Comparison of ENCODE assay signal across 9 cellular contexts in genomic region chr1:31239653-31240241, GRCh38. TPM values are rescaled to one million over a fixed set of nuclear protein-coding genes. Genes with fewer than 3 reads are reported as not detected.
DNase-seq lines count a peak whose midpoint lies in the region; ATAC-seq, FAIRE-seq and TF ChIP-seq lines count a peak whose summit lies in the region.
"Had no signal": no experiment of that assay in that cellular context is flagged by ENCODE, and none has a peak within 500 bp of the region (broad histone marks: within the 10 kb centered on the region; RNA-seq: fewer than 3 reads in every experiment).

TSS of gene NKAIN1 (minus strand) at chr1:31239887. CDS start at chr1:31239547, 340 bp downstream.

- TF ChIP-seq RAD21 in A549 (conservative IDR thresholded peaks at IDR 0.05 in 1 of 2, IDR thresholded peaks at IDR 0.05 in 1 of 2): no peak

- intact Hi-C loops in head of caudate nucleus (cut with DNase I) (loop anchor here (5.0 kb wide), 1 partner anchor 57 kb away; no protein-coding TSS in a partner anchor), uterus (cut with DNase I; ENCODE audit: low total_unique reads) (no loop called here)

- H3K4me3 ChIP-seq in A549 (peak within 1 kb of the TSS; percentile 57), GM23248 (peak within 1 kb of the TSS; percentile 54), retinal pigment epithelial cell (ENCODE audit: low read length) (peak within 1 kb of the TSS; percentile 28), uterus (no peak within 1 kb of the TSS)

- H3K27ac Mint-ChIP-seq in WTC11: no peak within 1 kb of the TSS

- ATAC-seq in A549 (peak; percentile 65 to 71), WTC11 (peak; percentile 75)

- in situ Hi-C loops in GM23248 (cut with MboI): no loop called here

- no peak for TF ChIP-seq POLR2A in A549 (IDR thresholded peaks at IDR 0.05; ENCODE audit: low read length)
- TF ChIP-seq POLR2A in uterus (IDR thresholded peaks at IDR 0.05): no peak

- H3K36me3 ChIP-seq in GM23248 (ENCODE audit: low read depth) (no peaks in the 10 kb centered on the region), uterus (no peaks in the 10 kb centered on the region)

- no peak within 1 kb of the TSS for H3K9ac ChIP-seq in GM23248

- H3K27me3 ChIP-seq in GM23248 (replicated peaks; ENCODE audit: insufficient read depth) (peaks cover 52% of the 10 kb centered on the region), uterus (peaks cover 8 to 10% of the 10 kb centered on the region in 2 donors)

- no peaks in the 10 kb centered on the region for H3K79me2 ChIP-seq in GM23248 (ENCODE audit: insufficient read depth)

- POLR2A ChIA-PET in A549 (lab: Yijun Ruan, JAX) (no interaction called here), WTC11 (lab: Charles Lee) (no interaction called here)

- H3K4me1 ChIP-seq in A549 (no peaks in the 10 kb centered on the region), GM23248 (ENCODE audit: insufficient read depth) (peaks cover 6% of the 10 kb centered on the region; the same call in 1 of the 2 replicates), uterus (peaks cover 0 to 4% of the 10 kb centered on the region in 2 donors)

- H3K9me3 ChIP-seq in A549: no peaks in the 10 kb centered on the region
- no peaks in the 10 kb centered on the region for H3K9me3 ChIP-seq in GM23248 (ENCODE audit: low read depth)
- no peaks in the 10 kb centered on the region for H3K9me3 ChIP-seq in uterus

- no peak for FAIRE-seq in A549 (lab: Jason Lieb, UNC)
- FAIRE-seq: colon had no signal

- no peak for TF ChIP-seq CTCF in A549 (IDR thresholded peaks at IDR 0.05)
- TF ChIP-seq CTCF in WTC11 (IDR thresholded peaks at IDR 0.05): no peak
- TF ChIP-seq CTCF in retinal pigment epithelial cell (conservative IDR thresholded peaks at IDR 0.05; ENCODE audit: low read depth, low read length): no peak
- TF ChIP-seq CTCF in uterus (IDR thresholded peaks at IDR 0.05): no peak

- no peak for DNase-seq in A549 (ENCODE audit: low read depth in 1 of 2, low spot score in 1 of 2)
- peak; percentile 66 for DNase-seq in GM23248
- DNase-seq in WTC11 (ENCODE audit: low spot score): peak; percentile 67
- DNase-seq in head of caudate nucleus: peak in 35 of 42 donors; percentile 15 to 83 (median 57)
- no peak for DNase-seq in retinal pigment epithelial cell (ENCODE audit: low read depth)
- no peak for DNase-seq in cortex of kidney (lab: John Stamatoyannopoulos, UW)
- no peak for DNase-seq in uterus
- DNase-seq in activated CD4-positive, alpha-beta T cell treated with anti-CD3 and anti-CD28 coated beads, Interleukin-2, amount 50 U/mL, for 1 hour: no peak

- H3K4me2 ChIP-seq in A549 (peak within 1 kb of the TSS; percentile 99), GM23248 (ENCODE audit: unreplicated experiment) (peak within 1 kb of the TSS; percentile 43)

- peaks cover 26% of the 10 kb centered on the region for H3K27me3 Mint-ChIP-seq in WTC11 (ENCODE audit: low read depth)

- H3K27ac ChIP-seq in A549 (peak within 1 kb of the TSS; percentile 31 to 85; a peak in 4 of 6 replicates), GM23248 (no peak within 1 kb of the TSS), uterus (no peak within 1 kb of the TSS)

- H3K4me3 Mint-ChIP-seq in WTC11: peak within 1 kb of the TSS; percentile 75

- H3K9me3 Mint-ChIP-seq in WTC11: no peaks in the 10 kb centered on the region

- peaks cover 10% of the 10 kb centered on the region; the same call in 1 of the 2 replicates for H3F3A ChIP-seq in GM23248 (ENCODE audit: insufficient read depth)

- H2AFZ ChIP-seq in GM23248: peak within 1 kb of the TSS; percentile 33; the same call in 1 of the 2 replicates

- H4K20me1 ChIP-seq in GM23248 (ENCODE audit: insufficient read depth): no peaks in the 10 kb centered on the region

- no peaks in the 10 kb centered on the region for H3K9me2 ChIP-seq in GM23248 (ENCODE audit: insufficient read depth)

- peaks cover 17% of the 10 kb centered on the region for H3K4me1 Mint-ChIP-seq in WTC11

- CTCF ChIA-PET in A549 (lab: Yijun Ruan, JAX) (no interaction called here), WTC11 (lab: Charles Lee) (no interaction called here)

- no peaks in the 10 kb centered on the region for H3K36me3 Mint-ChIP-seq in WTC11

- no peak for TF ChIP-seq EP300 in A549 (IDR thresholded peaks at IDR 0.05)

- WGBS in A549 (ENCODE audit: missing lambda C conversion rate): 67% methylated on average over 4 of the region's 57 CpGs
- WGBS in GM23248 (ENCODE audit: low coverage in 1 of 2, low lambda C conversion rate in 2 of 2, missing lambda C conversion rate in 2 of 2), 2 experiments: 2 to 7% methylated on average over 36 to 52 of the region's 57 CpGs

TF ChIP-seq in A549, 52 proteins besides CTCF, POLR2A, EP300 and RAD21:
- no peak for TF ChIP-seq BHLHE40 (IDR thresholded peaks at IDR 0.05; ENCODE audit: low read depth, low read length)
- peak; percentile 10 for TF ChIP-seq ZFP36 (IDR thresholded peaks at IDR 0.05; ENCODE audit: borderline replicate concordance, partially characterized antibody)
- no peak for TF ChIP-seq HDAC2 (IDR thresholded peaks at IDR 0.05)
- TF ChIP-seq MAZ (IDR thresholded peaks at IDR 0.05; ENCODE audit: borderline replicate concordance, low read depth, low read length): no peak
- no peak for TF ChIP-seq SMC3 (IDR thresholded peaks at IDR 0.05)
- no peak for TF ChIP-seq NR3C1 (IDR thresholded peaks at IDR 0.05)
- TF ChIP-seq PHF8 (IDR thresholded peaks at IDR 0.05; ENCODE audit: borderline replicate concordance, low read depth): no peak
- TF ChIP-seq MAX (IDR thresholded peaks at IDR 0.05): no peak; the same call in 1 of the 2 replicates
- no peak for TF ChIP-seq CBX8 (IDR thresholded peaks at IDR 0.05)

TF ChIP-seq in WTC11, 78 proteins besides CTCF, POLR2A, EP300 and RAD21 (continues in another document):
- TF ChIP-seq TEAD1 (CRISPR knock-in tag; IDR thresholded peaks at IDR 0.05) (0 out of 2 replicates have a peak, but pooled peaks have one; percentile 19), NR3C1 (CRISPR knock-in tag; conservative IDR thresholded peaks at IDR 0.05; ENCODE audit: low read depth) (no peak), IRF1 (CRISPR knock-in tag; IDR thresholded peaks at IDR 0.05) (no peak), ZNF423 (CRISPR knock-in tag; IDR thresholded peaks at IDR 0.05) (no peak), FOXJ3 (CRISPR knock-in tag; IDR thresholded peaks at IDR 0.05; ENCODE audit: borderline replicate concordance) (no peak), USF1 (CRISPR knock-in tag; IDR thresholded peaks at IDR 0.05) (no peak), ZNF121 (CRISPR knock-in tag; IDR thresholded peaks at IDR 0.05) (no peak), NR1H2 (CRISPR knock-in tag; IDR thresholded peaks at IDR 0.05) (no peak), EMX1 (CRISPR knock-in tag; IDR thresholded peaks at IDR 0.05) (no peak), SP1 (CRISPR knock-in tag; conservative IDR thresholded peaks at IDR 0.05) (peak; percentile 55; the same call in 1 of the 2 replicates), ZNF416 (CRISPR knock-in tag; IDR thresholded peaks at IDR 0.05) (no peak)
- TF ChIP-seq, protein P1, sequence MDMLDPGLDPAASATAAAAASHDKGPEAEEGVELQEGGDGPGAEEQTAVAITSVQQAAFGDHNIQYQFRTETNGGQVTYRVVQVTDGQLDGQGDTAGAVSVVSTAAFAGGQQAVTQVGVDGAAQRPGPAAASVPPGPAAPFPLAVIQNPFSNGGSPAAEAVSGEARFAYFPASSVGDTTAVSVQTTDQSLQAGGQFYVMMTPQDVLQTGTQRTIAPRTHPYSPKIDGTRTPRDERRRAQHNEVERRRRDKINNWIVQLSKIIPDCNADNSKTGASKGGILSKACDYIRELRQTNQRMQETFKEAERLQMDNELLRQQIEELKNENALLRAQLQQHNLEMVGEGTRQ (CRISPR knock-in tag; IDR thresholded peaks at IDR 0.05): peak; percentile 77
- TF ChIP-seq, protein P2, sequence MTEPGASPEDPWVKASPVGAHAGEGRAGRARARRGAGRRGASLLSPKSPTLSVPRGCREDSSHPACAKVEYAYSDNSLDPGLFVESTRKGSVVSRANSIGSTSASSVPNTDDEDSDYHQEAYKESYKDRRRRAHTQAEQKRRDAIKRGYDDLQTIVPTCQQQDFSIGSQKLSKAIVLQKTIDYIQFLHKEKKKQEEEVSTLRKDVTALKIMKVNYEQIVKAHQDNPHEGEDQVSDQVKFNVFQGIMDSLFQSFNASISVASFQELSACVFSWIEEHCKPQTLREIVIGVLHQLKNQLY (CRISPR knock-in tag; IDR thresholded peaks at IDR 0.05): no peak
- TF ChIP-seq, protein P3, sequence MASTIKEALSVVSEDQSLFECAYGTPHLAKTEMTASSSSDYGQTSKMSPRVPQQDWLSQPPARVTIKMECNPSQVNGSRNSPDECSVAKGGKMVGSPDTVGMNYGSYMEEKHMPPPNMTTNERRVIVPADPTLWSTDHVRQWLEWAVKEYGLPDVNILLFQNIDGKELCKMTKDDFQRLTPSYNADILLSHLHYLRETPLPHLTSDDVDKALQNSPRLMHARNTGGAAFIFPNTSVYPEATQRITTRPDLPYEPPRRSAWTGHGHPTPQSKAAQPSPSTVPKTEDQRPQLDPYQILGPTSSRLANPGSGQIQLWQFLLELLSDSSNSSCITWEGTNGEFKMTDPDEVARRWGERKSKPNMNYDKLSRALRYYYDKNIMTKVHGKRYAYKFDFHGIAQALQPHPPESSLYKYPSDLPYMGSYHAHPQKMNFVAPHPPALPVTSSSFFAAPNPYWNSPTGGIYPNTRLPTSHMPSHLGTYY (CRISPR knock-in tag; IDR thresholded peaks at IDR 0.05): no peak

RNA-seq across cellular contexts. Expression of gene NKAIN1, which starts in this region (rescaled TPM):
- polyA plus RNA-seq in A549 (2011; rRNA removed) (0.74 and 0.89 TPM in 2 replicates), A549 (2017; fragmentation: RNase III; extraction: RNeasy Plus Mini Kit Qiagen cat#74134 plus additional on column Dnase treatment) (0.77 to 0.80 TPM (median 0.78 TPM) in 3 replicates), GM23248 (2016; fragmentation: Nextera tagmentation; extraction: Ambion mirVana) (not detected in 2 replicates)
- 0.85 and 1.0 TPM in 2 replicates for polyA plus RNA-seq in A549 (2012; cell fraction: cytosol; rRNA removed)
- 1.3 and 1.5 TPM in 2 replicates for polyA plus RNA-seq in A549 (2012; cell fraction: nucleus; rRNA removed)
- 1.4 and 3.2 TPM in 2 replicates for polyA minus RNA-seq in A549 (2011; rRNA and poly(A)+ RNA removed)
- 0.11 TPM in 1 of 2 replicates, not detected in the other for total RNA-seq in GM23248 (2014; rRNA removed; shearing (Covaris generic))
- total RNA-seq in WTC11 (2021) (34.0 to 36.8 TPM (median 35.3 TPM) in 3 replicates), uterus (under 1 TPM in 1 of 4 donors, not detected in 3; 0.55 TPM)

Comparison
In these comparisons a context has a peak if more than half of its experiments do, and no peak if none do; other contexts are left out.
1. RNA of gene NKAIN1 (total RNA-seq): 34.0 to 36.8 TPM in WTC11; 0.55 TPM in uterus and 0.11 TPM in GM23248; every median in the first group is over 10 times any median in the second.
2. Peak in DNase-seq, H3K4me3 ChIP-seq and H3K4me2 ChIP-seq in GM23248; RNA of the gene not detected or under 1 TPM.
3. DNase-seq: peak in WTC11 (single experiment) and head of caudate nucleus (35 of 42); none in A549 (0 of 2), retinal pigment epithelial cell (single experiment), cortex of kidney (single experiment), uterus (0 of 2) and activated CD4-positive, alpha-beta T cell treated with anti-CD3 and anti-CD28 coated beads, Interleukin-2, amount 50 U/mL, for 1 hour (single experiment).
4. H3K27ac ChIP-seq: peak in A549 (2 of 2); none in GM23248 (single experiment) and uterus (0 of 2).
5. H3K4me3 ChIP-seq: peak in A549 (single experiment) and retinal pigment epithelial cell (single experiment); none in uterus (0 of 2).